19 cellular contexts compared by ENCODE assay signal in genomic region chr12:9073077-9073476, GRCh38.
"Had no signal": no experiment of that assay in that cellular context is flagged by ENCODE, and none has a peak within 500 bp of the region (broad histone marks: within the 10 kb centered on the region; RNA-seq: fewer than 3 reads in every experiment).

No MANE protein-coding gene starts in this region.

- H3K27me3 ChIP-seq: colonic mucosa, esophagus squamous epithelium, gastroesophageal sphincter, neural progenitor cell, ovary, testis, tibial nerve, upper lobe of right lung, vagina had no signal

- H3K36me3 ChIP-seq: colonic mucosa, neural progenitor cell, ovary had no signal

- H3K4me1 ChIP-seq: colonic mucosa, esophagus squamous epithelium, gastroesophageal sphincter, lower lobe of right lung, neural progenitor cell, testis, upper lobe of right lung, vagina had no signal

- H3K9ac ChIP-seq: neural progenitor cell had no signal

- H3K4me3 ChIP-seq: colonic mucosa, esophagus squamous epithelium, gastroesophageal sphincter, lower lobe of right lung, neural progenitor cell, ovary, testis, tibial nerve, upper lobe of right lung, vagina had no signal

- H3K27ac ChIP-seq: colonic mucosa, esophagus squamous epithelium, lower lobe of right lung, neural progenitor cell, ovary, testis, upper lobe of right lung, vagina had no signal

- DNase-seq: colonic mucosa; dermis blood vessel endothelial cell; esophagus squamous epithelium; foreskin fibroblast; glutamatergic neuron; hippocampal formation; left colon; lower lobe of right lung; nucleus accumbens; ovary; stimulated activated naive CD8-positive, alpha-beta T cell treated with anti-CD3 and anti-CD28 coated beads, Interleukin-15, Interleukin-2, amounts not matched to agents 100 U/mL and 50 U/mL, for 24 hours; testis; upper lobe of right lung had no signal

- H3K9me3 ChIP-seq: colonic mucosa, esophagus squamous epithelium, gastroesophageal sphincter, lower lobe of right lung, ovary, testis, tibial nerve, upper lobe of right lung, vagina had no signal

- ATAC-seq: gastroesophageal sphincter; left colon; lower lobe of right lung; natural killer cell treated with Interleukin-12 subunit alpha and Interleukin-12 subunit beta and Interleukin-15 and Interleukin-18, amount 100 ng/mL, for 72 hours; sciatic nerve; stimulated activated naive CD8-positive, alpha-beta T cell treated with anti-CD3 and anti-CD28 coated beads, Interleukin-15, Interleukin-2, amounts not matched to agents 100 U/mL and 50 U/mL, for 24 hours; upper lobe of right lung had no signal
